24 cellular contexts compared by ENCODE assay signal in genomic region chr1:12083766-12084165, GRCh38. TPM values are rescaled to one million over a fixed set of nuclear protein-coding genes. Genes with fewer than 3 reads are reported as not detected.
DNase-seq lines count a peak whose midpoint lies in the region; ATAC-seq and TF ChIP-seq lines count a peak whose summit lies in the region.
"Had no signal": no experiment of that assay in that cellular context is flagged by ENCODE, and none has a peak within 500 bp of the region (broad histone marks: within the 10 kb centered on the region; RNA-seq: fewer than 3 reads in every experiment).

No MANE protein-coding gene starts in this region.

- TF ChIP-seq CTCF in MCF 10A (IDR thresholded peaks at IDR 0.05; ENCODE audit: unreplicated experiment): no peak
- TF ChIP-seq CTCF in breast epithelium (IDR thresholded peaks at IDR 0.05): no peak
- TF ChIP-seq CTCF in WTC11 (IDR thresholded peaks at IDR 0.05): no peak
- no peak for TF ChIP-seq CTCF in fibroblast of villous mesenchyme (IDR thresholded peaks at IDR 0.05; ENCODE audit: insufficient read depth, low read depth, low read length)

- no peaks in the 10 kb centered on the region for H3K4me1 ChIP-seq in breast epithelium
- H3K4me1 ChIP-seq: body of pancreas had no signal

- H3K27me3 Mint-ChIP-seq in MCF 10A (ENCODE audit: insufficient read depth, unreplicated experiment) (no peaks in the 10 kb centered on the region), WTC11 (ENCODE audit: low read depth) (no peaks in the 10 kb centered on the region)
- H3K27me3 Mint-ChIP-seq: activated CD4-positive, alpha-beta memory T cell treated with anti-CD3 and anti-CD28 coated beads, Interleukin-2, amount 10 ng/mL, durations not matched to agents 7 days and 5 days; CD4-positive, CD25-positive, alpha-beta regulatory T cell had no signal

- no peak for DNase-seq in MCF 10A (ENCODE audit: unreplicated experiment)
- no peak for DNase-seq in breast epithelium (ENCODE audit: low spot score in 2 of 2)
- DNase-seq in WTC11 (ENCODE audit: low spot score): no peak
- peak; percentile 68 for DNase-seq in fibroblast of villous mesenchyme (ENCODE audit: low read depth)
- no peak for DNase-seq in NCI-H2227 treated with DMSO at 0.1 percent for 48 hours (lab: John Stamatoyannopoulos, UW)
- DNase-seq in occipital lobe (lab: John Stamatoyannopoulos, UW): no peak
- DNase-seq in iPS-NIHi11 (ENCODE audit: low spot score): no peak
- DNase-seq: activated CD4-positive, alpha-beta memory T cell treated with anti-CD3 and anti-CD28 coated beads, Interleukin-2, amount 10 ng/mL, durations not matched to agents 7 days and 5 days; activated naive CD4-positive, alpha-beta T cell treated with anti-CD3 and anti-CD28 coated beads for 36 hours; body of pancreas; CD4-positive, CD25-positive, alpha-beta regulatory T cell; dermis blood vessel endothelial cell; DMS53; left colon; NCI-H69; SHP77; stimulated activated CD8-positive, alpha-beta memory T cell treated with anti-CD3 and anti-CD28 coated beads, Interleukin-4, amount 100 ng/mL, for 48 hours; substantia nigra had no signal

- H3K4me3 ChIP-seq in breast epithelium (no peak overlapping the region), fibroblast of villous mesenchyme (ENCODE audit: low read depth, low read length) (no peak overlapping the region)
- H3K4me3 ChIP-seq: body of pancreas, GM23338 had no signal

- CTCF ChIA-PET in MCF 10A (lab: Yijun Ruan, JAX) (no interaction called here), WTC11 (lab: Charles Lee) (no interaction called here)

- no peak for ATAC-seq in WTC11
- no peak for ATAC-seq in HG02610 (IDR thresholded peaks at IDR 0.05; ENCODE audit: unreplicated experiment)
- ATAC-seq: body of pancreas, GM23338, left colon had no signal

- H3K36me3 Mint-ChIP-seq in MCF 10A (ENCODE audit: insufficient read depth, unreplicated experiment) (no peaks in the 10 kb centered on the region), WTC11 (peaks cover 44% of the 10 kb centered on the region)

- H3K27ac Mint-ChIP-seq in MCF 10A (ENCODE audit: low read depth, unreplicated experiment) (peak overlapping the region; percentile 50), WTC11 (peak overlapping the region; percentile 39; the same call in 1 of the 2 replicates)
- H3K27ac Mint-ChIP-seq: activated CD4-positive, alpha-beta memory T cell treated with anti-CD3 and anti-CD28 coated beads, Interleukin-2, amount 10 ng/mL, durations not matched to agents 7 days and 5 days; activated naive CD4-positive, alpha-beta T cell treated with anti-CD3 and anti-CD28 coated beads for 36 hours; GM23338; mesothelial cell of epicardium had no signal

- no peak overlapping the region for H3K27ac ChIP-seq in breast epithelium
- H3K27ac ChIP-seq: body of pancreas, VCaP had no signal

- H3K36me3 ChIP-seq in breast epithelium: no peaks in the 10 kb centered on the region

- H3K4me3 Mint-ChIP-seq in MCF 10A (ENCODE audit: unreplicated experiment): no peak overlapping the region
- no peak overlapping the region for H3K4me3 Mint-ChIP-seq in WTC11
- H3K4me3 Mint-ChIP-seq: activated CD4-positive, alpha-beta memory T cell treated with anti-CD3 and anti-CD28 coated beads, Interleukin-2, amount 10 ng/mL, durations not matched to agents 7 days and 5 days; activated naive CD4-positive, alpha-beta T cell treated with anti-CD3 and anti-CD28 coated beads for 36 hours; GM23338; mesothelial cell of epicardium; neural crest cell had no signal

- H3K4me1 Mint-ChIP-seq in MCF 10A (ENCODE audit: insufficient read depth, unreplicated experiment): peaks cover 10% of the 10 kb centered on the region
- H3K4me1 Mint-ChIP-seq in WTC11: peaks cover 16% of the 10 kb centered on the region

- no peak for TF ChIP-seq POLR2A in breast epithelium (IDR thresholded peaks at IDR 0.05)

- H3K9me3 ChIP-seq in breast epithelium: peaks cover 0 to 5% of the 10 kb centered on the region in 2 donors
- H3K9me3 ChIP-seq: body of pancreas had no signal

- POLR2A ChIA-PET in MCF 10A (lab: Yijun Ruan, JAX): no interaction called here
- POLR2A ChIA-PET in WTC11 (lab: Charles Lee): interaction anchor here (0.9 to 1.5 kb wide), 2 partner anchors 65 to 175 kb away, joined by 3 read pairs; partner anchors contain the start of gene MIIP

- BruUV-seq in MCF 10A (replicated peaks; lab: Mats Ljungman, UMichigan): no TSS peak

- H3K27me3 ChIP-seq in breast epithelium: no peaks in the 10 kb centered on the region
- H3K27me3 ChIP-seq: body of pancreas had no signal

- intact Hi-C loops in MCF 10A (cut with micrococcal nuclease): no loop called here
- intact Hi-C loops in breast epithelium (cut with DNase I; ENCODE audit: low total_unique reads): no loop called here

- H3K9me3 Mint-ChIP-seq in MCF 10A (ENCODE audit: unreplicated experiment) (peaks cover 18% of the 10 kb centered on the region), WTC11 (peaks cover 12% of the 10 kb centered on the region)

TF ChIP-seq in WTC11, 78 proteins besides CTCF, POLR2A, EP300 and RAD21 (continues in another document):
- TF ChIP-seq AFF4 (CRISPR knock-in tag; IDR thresholded peaks at IDR 0.05; ENCODE audit: borderline replicate concordance) (no peak), MLX (CRISPR knock-in tag; IDR thresholded peaks at IDR 0.05) (no peak), PRDM15 (CRISPR knock-in tag; IDR thresholded peaks at IDR 0.05) (no peak), TEAD4 (CRISPR knock-in tag; IDR thresholded peaks at IDR 0.05) (no peak), KAT7 (CRISPR knock-in tag; IDR thresholded peaks at IDR 0.05; ENCODE audit: borderline replicate concordance) (no peak), ATF1 (CRISPR knock-in tag; IDR thresholded peaks at IDR 0.05) (no peak), ZNF138 (CRISPR knock-in tag; conservative IDR thresholded peaks at IDR 0.05) (no peak)

RNA-seq across cellular contexts. Expression of gene TNFRSF8, which starts 20.7 kb away (rescaled TPM):
- not detected in 2 replicates for total RNA-seq in MCF 10A (2022)
- 1 to 10 TPM in 2 of 3 donors, under 1 TPM in 1; 0.88 to 2.3 (median 1.6) TPM for total RNA-seq in breast epithelium
- total RNA-seq in WTC11 (2021): 20.5 to 21.3 TPM (median 20.8 TPM) in 3 replicates
- total RNA-seq in fibroblast of villous mesenchyme: under 0.01 and 0.86 TPM in 2 replicates
- total RNA-seq in occipital lobe: not detected
- total RNA-seq: body of pancreas, endothelial cell of umbilical vein, neural crest cell had no signal
